31 cellular contexts compared by ENCODE assay signal in the genomic region with DNA sequence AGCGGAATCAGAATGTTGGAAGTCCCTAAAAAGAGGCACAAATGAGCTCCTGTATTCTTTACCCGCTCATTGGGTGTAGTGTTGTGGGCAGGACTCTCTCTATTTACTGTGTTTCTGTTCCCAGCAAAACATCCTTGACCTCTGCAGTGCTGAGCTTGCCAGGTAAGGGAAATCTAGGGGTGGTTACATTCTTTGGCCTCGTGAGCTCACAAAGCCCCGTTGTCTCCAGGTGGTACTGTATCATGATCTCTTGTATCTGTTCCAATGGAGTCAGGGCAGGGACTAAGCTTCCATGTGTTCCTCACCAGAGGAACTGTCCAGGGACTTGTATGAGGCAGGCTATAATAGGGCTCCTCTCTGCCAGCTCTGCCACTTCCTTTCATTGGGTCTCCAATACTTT. TPM values are rescaled to one million over a fixed set of nuclear protein-coding genes. Genes with fewer than 3 reads are reported as not detected.
DNase-seq lines count a peak whose midpoint lies in the region; ATAC-seq, FAIRE-seq and TF ChIP-seq lines count a peak whose summit lies in the region.
"Had no signal": no experiment of that assay in that cellular context is flagged by ENCODE, and none has a peak within 500 bp of the region (broad histone marks: within the 10 kb centered on the region; RNA-seq: fewer than 3 reads in every experiment).

No MANE protein-coding gene starts in this region.

- BruUV-seq in HepG2 (replicated peaks; lab: Mats Ljungman, UMichigan) = no TSS peak

- DNase-seq in GM23338 (ENCODE audit: low spot score) = peak; percentile 9
- no peak for DNase-seq in WTC11 (ENCODE audit: low spot score)
- peak; percentile 42 for DNase-seq in HepG2 (ENCODE audit: low spot score)
- no peak for DNase-seq in esophagus muscularis mucosa (ENCODE audit: extremely low spot score)
- DNase-seq in gastrocnemius medialis = no peak
- no peak for DNase-seq in activated effector memory CD4-positive, alpha-beta T cell treated with Interleukin-2 at 50 U/mL for 16 hours
- no peak for DNase-seq in NCI-H1092 (lab: John Stamatoyannopoulos, UW)
- DNase-seq: 8988T; ACHN; BE2C; C1 segment of cervical spinal cord; CD4-positive, alpha-beta memory T cell; CD4-positive, CD25-positive, alpha-beta regulatory T cell; CD8-positive, alpha-beta memory T cell; COR-L47; DMS 273 treated with DMSO at 0.1 percent for 48 hours; DMS153; DMS79; DND-41; EL; GDM1 had no signal

- H3K36me3 ChIP-seq in GM23338 (ENCODE audit: insufficient read depth) = no peaks in the 10 kb centered on the region
- no peaks in the 10 kb centered on the region for H3K36me3 ChIP-seq in HUES48 (ENCODE audit: control insufficient read depth, insufficient read depth, low read length)
- no peaks in the 10 kb centered on the region for H3K36me3 ChIP-seq in HepG2 (replicated peaks in 1 of 2; ENCODE audit: control insufficient read depth in 1 of 2, insufficient read depth in 2 of 2, low read length in 2 of 2)
- H3K36me3 ChIP-seq in esophagus muscularis mucosa = no peaks in the 10 kb centered on the region
- no peaks in the 10 kb centered on the region for H3K36me3 ChIP-seq in gastrocnemius medialis
- H3K36me3 ChIP-seq: BE2C, BLaER1 had no signal

- H3K27me3 Mint-ChIP-seq in GM23338 (ENCODE audit: insufficient read depth, low read depth, poor library complexity) = peaks cover 3% of the 10 kb centered on the region
- peaks cover 21% of the 10 kb centered on the region for H3K27me3 Mint-ChIP-seq in WTC11 (ENCODE audit: low read depth)

- in situ Hi-C loops in HepG2 (cut with HindIII; ENCODE audit: extremely low pct_ligation_motif_present, low pct_unique_long_range_greater_than_20kb) = no loop called here
- in situ Hi-C loops in gastrocnemius medialis (cut with MboI; ENCODE audit: low sequenced_read_pairs in 4 of 4) = no loop called here

- TF ChIP-seq EP300 in HepG2 (IDR thresholded peaks at IDR 0.05; ENCODE audit: low read depth in 2 of 2, low read length in 2 of 2) (no peak), HepG2 (CRISPR knock-in tag; IDR thresholded peaks at IDR 0.05; ENCODE audit: borderline replicate concordance) (no peak), esophagus muscularis mucosa (IDR thresholded peaks at IDR 0.05) (no peak)

- H3K27me3 ChIP-seq in GM23338 (ENCODE audit: insufficient read depth) = peaks cover 11% of the 10 kb centered on the region; the same call in 1 of the 2 replicates
- H3K27me3 ChIP-seq in HUES48 (ENCODE audit: control insufficient read depth, insufficient read depth, low read length) = peaks cover 6% of the 10 kb centered on the region
- H3K27me3 ChIP-seq in HepG2 (ENCODE audit: control insufficient read depth in 1 of 2, insufficient read depth in 2 of 2, low read length in 2 of 2) = no peaks in the 10 kb centered on the region
- peaks cover 0 to 4% (median 0%) of the 10 kb centered on the region in 4 donors for H3K27me3 ChIP-seq in esophagus muscularis mucosa
- H3K27me3 ChIP-seq in gastrocnemius medialis = peaks cover 0 to 3% (median 0%) of the 10 kb centered on the region in 3 donors
- H3K27me3 ChIP-seq: BE2C, BLaER1 had no signal

- H4K20me1 ChIP-seq in GM23338 (replicated peaks; ENCODE audit: insufficient read depth) (no peaks in the 10 kb centered on the region), HepG2 (ENCODE audit: insufficient read depth, low read length) (no peaks in the 10 kb centered on the region)
- H4K20me1 ChIP-seq: BLaER1 had no signal

- H3K36me3 Mint-ChIP-seq in GM23338 (ENCODE audit: low read depth) (no peaks in the 10 kb centered on the region), WTC11 (no peaks in the 10 kb centered on the region)
- H3K36me3 Mint-ChIP-seq: CD14-positive monocyte; CD4-positive, alpha-beta memory T cell; CD4-positive, CD25-positive, alpha-beta regulatory T cell; CD8-positive, alpha-beta memory T cell had no signal

- no peak for TF ChIP-seq POLR2A in HepG2 (IDR thresholded peaks at IDR 0.05; ENCODE audit: insufficient read depth in 1 of 2, low read depth in 2 of 2, low read length in 2 of 2)
- TF ChIP-seq POLR2A in esophagus muscularis mucosa (IDR thresholded peaks at IDR 0.05; ENCODE audit: low read depth) = no peak
- TF ChIP-seq POLR2A in gastrocnemius medialis (IDR thresholded peaks at IDR 0.05) = no peak

- H3K4me1 ChIP-seq in GM23338 (ENCODE audit: insufficient read depth) (peaks cover 8% of the 10 kb centered on the region), HUES48 (ENCODE audit: control insufficient read depth, insufficient read depth, low read length) (peaks cover 6% of the 10 kb centered on the region; the same call in 1 of the 2 replicates), HepG2 (ENCODE audit: insufficient read depth, low read length) (peaks cover 8% of the 10 kb centered on the region), esophagus muscularis mucosa (peaks cover 0 to 7% (median 5%) of the 10 kb centered on the region in 4 donors), gastrocnemius medialis (no peaks in the 10 kb centered on the region)
- H3K4me1 ChIP-seq: BE2C had no signal

- no peaks in the 10 kb centered on the region for H3F3A ChIP-seq in GM23338 (replicated peaks; ENCODE audit: low read depth)

- CTCF ChIA-PET in WTC11 (lab: Charles Lee) = interaction anchor here (0.6 to 4.7 kb wide), 12 partner anchors 9 to 457 kb away, joined by 3 to 25 read pairs (median 4); no protein-coding TSS in a partner anchor
- CTCF ChIA-PET in HepG2 (lab: Yijun Ruan, JAX; ENCODE audit: low intra/inter-chr PET ratio, low total read pairs) = no interaction called here

- H2AFZ ChIP-seq in GM23338 = 0 out of 2 replicates have a peak overlapping the region, but pooled peaks have one; percentile 48
- H2AFZ ChIP-seq in HepG2 (ENCODE audit: low read length) = peak overlapping the region; percentile 15

- H3K79me2 ChIP-seq in GM23338 (replicated peaks; ENCODE audit: insufficient read depth) (no peaks in the 10 kb centered on the region), HepG2 (ENCODE audit: insufficient read depth, low read length) (no peaks in the 10 kb centered on the region)

- H3K4me3 Mint-ChIP-seq in GM23338 = no peak overlapping the region
- H3K4me3 Mint-ChIP-seq in WTC11 = no peak overlapping the region
- H3K4me3 Mint-ChIP-seq: CD4-positive, alpha-beta memory T cell; CD4-positive, CD25-positive, alpha-beta regulatory T cell; CD8-positive, alpha-beta memory T cell had no signal

- no peak for TF ChIP-seq RAD21 in HepG2 (CRISPR knock-in tag; IDR thresholded peaks at IDR 0.05)

- H3K27ac Mint-ChIP-seq in GM23338 = no peak overlapping the region
- H3K27ac Mint-ChIP-seq in WTC11 = no peak overlapping the region
- H3K27ac Mint-ChIP-seq: CD14-positive monocyte; CD4-positive, alpha-beta memory T cell; CD4-positive, CD25-positive, alpha-beta regulatory T cell had no signal

- no peaks in the 10 kb centered on the region for H3K9me3 ChIP-seq in HUES48 (ENCODE audit: control insufficient read depth, insufficient read depth, low read length)
- no peaks in the 10 kb centered on the region for H3K9me3 ChIP-seq in HepG2 (ENCODE audit: low read length)
- H3K9me3 ChIP-seq in esophagus muscularis mucosa = no peaks in the 10 kb centered on the region
- H3K9me3 ChIP-seq in gastrocnemius medialis = no peaks in the 10 kb centered on the region
- H3K9me3 ChIP-seq: BE2C, BLaER1 had no signal

- H3K4me3 ChIP-seq in GM23338 = no peak overlapping the region
- H3K4me3 ChIP-seq in HUES48 (ENCODE audit: low read depth, low read length) = no peak overlapping the region
- no peak overlapping the region for H3K4me3 ChIP-seq in HepG2 (replicated peaks in 1 of 3; ENCODE audit: insufficient read depth in 1 of 3, low read depth in 2 of 3, low read length in 3 of 3)
- H3K4me3 ChIP-seq in esophagus muscularis mucosa = no peak overlapping the region
- no peak overlapping the region for H3K4me3 ChIP-seq in gastrocnemius medialis
- H3K4me3 ChIP-seq: BLaER1, GM12878 had no signal

- POLR2A ChIA-PET in WTC11 (lab: Charles Lee) (no interaction called here), HepG2 (lab: Yijun Ruan, JAX) (no interaction called here)

- H3K4me2 ChIP-seq in GM23338 (0 out of 2 replicates have a peak overlapping the region, but pooled peaks have one; percentile 64), HepG2 (ENCODE audit: low read depth, low read length) (no peak overlapping the region)

- H3K9me3 Mint-ChIP-seq in GM23338 (no peaks in the 10 kb centered on the region), WTC11 (no peaks in the 10 kb centered on the region)
- H3K9me3 Mint-ChIP-seq: CD4-positive, CD25-positive, alpha-beta regulatory T cell; CD8-positive, alpha-beta memory T cell had no signal

- peak; percentile 56 for ATAC-seq in GM23338
- peak; percentile 35 for ATAC-seq in WTC11
- ATAC-seq in HepG2 = peak; percentile 79
- no peak for ATAC-seq in gastrocnemius medialis

- peaks cover 18% of the 10 kb centered on the region for H3K4me1 Mint-ChIP-seq in GM23338
- H3K4me1 Mint-ChIP-seq in WTC11 = peaks cover 17% of the 10 kb centered on the region

- H3K9me2 ChIP-seq in GM23338 (ENCODE audit: insufficient read depth) = no peaks in the 10 kb centered on the region

- TF ChIP-seq CTCF in GM23338 (conservative IDR thresholded peaks at IDR 0.05; ENCODE audit: low read depth in 2 of 2) (no peak), WTC11 (IDR thresholded peaks at IDR 0.05) (no peak), HepG2 (CRISPR knock-in tag; IDR thresholded peaks at IDR 0.05) (no peak), esophagus muscularis mucosa (IDR thresholded peaks at IDR 0.05) (no peak), gastrocnemius medialis (IDR thresholded peaks at IDR 0.05 in 4 of 5, conservative IDR thresholded peaks at IDR 0.05 in 1 of 5) (no peak)

- WGBS in HepG2 (ENCODE audit: low lambda C conversion rate) = 0% methylated on average over 4 of the region's 4 CpGs
- 68% methylated on average over 4 of the region's 4 CpGs for WGBS in esophagus muscularis mucosa

- intact Hi-C loops in HepG2 (cut with micrococcal nuclease; ENCODE audit: unreplicated experiment) = loop anchor here (5.0 kb wide), 1 partner anchor 146 kb away; no protein-coding TSS in a partner anchor
- intact Hi-C loops in esophagus muscularis mucosa (cut with DNase I) = no loop called here
- intact Hi-C loops in gastrocnemius medialis (cut with DNase I; ENCODE audit: low total_unique reads) = no loop called here

- H3K27ac ChIP-seq in GM23338 (ENCODE audit: low read depth) = no peak overlapping the region
- peak overlapping the region; percentile 22 for H3K27ac ChIP-seq in HUES48 (ENCODE audit: low read depth, low read length)
- no peak overlapping the region for H3K27ac ChIP-seq in HepG2 (ENCODE audit: extremely low read length, insufficient read depth, low read length)
- H3K27ac ChIP-seq in esophagus muscularis mucosa (replicated peaks in 1 of 4) = no peak overlapping the region
- no peak overlapping the region for H3K27ac ChIP-seq in gastrocnemius medialis

- H3K9ac ChIP-seq in HUES48 (ENCODE audit: low read depth, low read length) (no peak overlapping the region), HepG2 (ENCODE audit: insufficient read depth, low read depth, low read length) (no peak overlapping the region)
- H3K9ac ChIP-seq: BLaER1 had no signal

- FAIRE-seq in HepG2 (lab: Jason Lieb, UNC) = no peak
- FAIRE-seq: A204.1, GM12878, GM18507 had no signal

RNA-seq across cellular contexts. Expression of a gene that starts 11.8 kb away (rescaled TPM):
- not detected in 2 replicates for total RNA-seq in GM23338 (2014; rRNA removed; shearing (Covaris generic))
- polyA plus RNA-seq in GM23338 (2016; fragmentation: Nextera tagmentation; extraction: Ambion mirVana) = not detected in 2 replicates
- not detected in 3 replicates for total RNA-seq in WTC11 (2021)
- not detected in 2 replicates for total RNA-seq in HepG2 (2016; rRNA removed; fragmentation: Illumina TruSeq; extraction: Trizol)
- not detected in 2 replicates for total RNA-seq in HepG2 (2016; cell fraction: cytosol; rRNA removed; fragmentation: Illumina TruSeq; extraction: Trizol; ENCODE audit: low read depth)
- not detected in 2 replicates for total RNA-seq in HepG2 (2016; cell fraction: insoluble cytoplasmic fraction; rRNA removed; fragmentation: Illumina TruSeq; extraction: Trizol)
- total RNA-seq in HepG2 (2016; cell fraction: membrane; rRNA removed; fragmentation: Illumina TruSeq; extraction: Trizol) = not detected in 2 replicates
- total RNA-seq in HepG2 (2016; cell fraction: nucleus; rRNA removed; fragmentation: Illumina TruSeq; extraction: Trizol) = not detected in 2 replicates
- polyA plus RNA-seq in HepG2 (2011; rRNA removed) = not detected in 2 replicates
- polyA plus RNA-seq in HepG2 (2011; cell fraction: cytosol; rRNA removed) = not detected in 2 replicates
- polyA plus RNA-seq in HepG2 (2011; cell fraction: nucleus; rRNA removed) = not detected in 2 replicates
- polyA plus RNA-seq in HepG2 (2012) = not detected in 2 replicates
- polyA plus RNA-seq in HepG2 (2016; cell fraction: cytosol; fragmentation: Illumina TruSeq; extraction: Trizol; ENCODE audit: low read depth) = not detected in 2 replicates
- not detected in 2 replicates for polyA plus RNA-seq in HepG2 (2016; cell fraction: insoluble cytoplasmic fraction; fragmentation: Illumina TruSeq; extraction: Trizol; ENCODE audit: low read depth)
- polyA plus RNA-seq in HepG2 (2016; cell fraction: membrane; fragmentation: Illumina TruSeq; extraction: Trizol; ENCODE audit: low read depth) = not detected in 2 replicates
- polyA plus RNA-seq in HepG2 (2016; cell fraction: nucleus; fragmentation: Illumina TruSeq; extraction: Trizol; ENCODE audit: insufficient read depth, low read depth) = not detected in 2 replicates
- not detected in 2 replicates for polyA minus RNA-seq in HepG2 (2011; rRNA and poly(A)+ RNA removed; ENCODE audit: low replicate concordance)
- polyA minus RNA-seq in HepG2 (2011; cell fraction: cytosol; rRNA and poly(A)+ RNA removed) = not detected in 2 replicates
- polyA minus RNA-seq in HepG2 (2011; cell fraction: nucleus; rRNA and poly(A)+ RNA removed) = not detected in 2 replicates
- total RNA-seq in esophagus muscularis mucosa = not detected
- total RNA-seq in gastrocnemius medialis = not detected
- total RNA-seq: A673; CD4-positive, alpha-beta memory T cell; CD4-positive, CD25-positive, alpha-beta regulatory T cell; CD8-positive, alpha-beta memory T cell; Daoy; G401; GM12878 had no signal
- polyA plus RNA-seq: AG04450; CD14-positive monocyte; CD4-positive, alpha-beta memory T cell; CD4-positive, CD25-positive, alpha-beta regulatory T cell; CD8-positive, alpha-beta memory T cell; GM12878 had no signal

RNA-seq across cellular contexts. Expression of a gene that starts 23.6 kb away (rescaled TPM):
- total RNA-seq in GM23338 (2014; rRNA removed; shearing (Covaris generic)) = not detected in 2 replicates
- polyA plus RNA-seq in GM23338 (2016; fragmentation: Nextera tagmentation; extraction: Ambion mirVana) (not detected in 2 replicates), HepG2 (2011; rRNA removed) (not detected in 2 replicates)
- total RNA-seq in WTC11 (2021) (not detected in 3 replicates), HepG2 (2016; rRNA removed; fragmentation: Illumina TruSeq; extraction: Trizol) (not detected in 2 replicates), esophagus muscularis mucosa (not detected), gastrocnemius medialis (not detected)
- not detected in 2 replicates for total RNA-seq in HepG2 (2016; cell fraction: cytosol; rRNA removed; fragmentation: Illumina TruSeq; extraction: Trizol; ENCODE audit: low read depth)
- not detected in 2 replicates for total RNA-seq in HepG2 (2016; cell fraction: insoluble cytoplasmic fraction; rRNA removed; fragmentation: Illumina TruSeq; extraction: Trizol)
- total RNA-seq in HepG2 (2016; cell fraction: membrane; rRNA removed; fragmentation: Illumina TruSeq; extraction: Trizol) = not detected in 2 replicates
- not detected in 2 replicates for total RNA-seq in HepG2 (2016; cell fraction: nucleus; rRNA removed; fragmentation: Illumina TruSeq; extraction: Trizol)
- not detected in 2 replicates for polyA plus RNA-seq in HepG2 (2011; cell fraction: cytosol; rRNA removed)
- not detected in 2 replicates for polyA plus RNA-seq in HepG2 (2011; cell fraction: nucleus; rRNA removed)
- polyA plus RNA-seq in HepG2 (2012) = not detected in 2 replicates
- not detected in 2 replicates for polyA plus RNA-seq in HepG2 (2016; cell fraction: cytosol; fragmentation: Illumina TruSeq; extraction: Trizol; ENCODE audit: low read depth)
- not detected in 2 replicates for polyA plus RNA-seq in HepG2 (2016; cell fraction: insoluble cytoplasmic fraction; fragmentation: Illumina TruSeq; extraction: Trizol; ENCODE audit: low read depth)
- not detected in 2 replicates for polyA plus RNA-seq in HepG2 (2016; cell fraction: membrane; fragmentation: Illumina TruSeq; extraction: Trizol; ENCODE audit: low read depth)
- not detected in 2 replicates for polyA plus RNA-seq in HepG2 (2016; cell fraction: nucleus; fragmentation: Illumina TruSeq; extraction: Trizol; ENCODE audit: insufficient read depth, low read depth)
- not detected in 2 replicates for polyA minus RNA-seq in HepG2 (2011; rRNA and poly(A)+ RNA removed; ENCODE audit: low replicate concordance)
- not detected in 2 replicates for polyA minus RNA-seq in HepG2 (2011; cell fraction: cytosol; rRNA and poly(A)+ RNA removed)
- polyA minus RNA-seq in HepG2 (2011; cell fraction: nucleus; rRNA and poly(A)+ RNA removed) = not detected in 2 replicates
- total RNA-seq: A673; CD4-positive, alpha-beta memory T cell; CD4-positive, CD25-positive, alpha-beta regulatory T cell; CD8-positive, alpha-beta memory T cell; Daoy; G401; GM12878 had no signal
- polyA plus RNA-seq: AG04450; CD14-positive monocyte; CD4-positive, alpha-beta memory T cell; CD4-positive, CD25-positive, alpha-beta regulatory T cell; CD8-positive, alpha-beta memory T cell; GM12878 had no signal

RNA-seq across cellular contexts. Expression of a gene that starts 34.5 kb away (rescaled TPM):
- not detected in 2 replicates for total RNA-seq in GM23338 (2014; rRNA removed; shearing (Covaris generic))
- not detected in 2 replicates for polyA plus RNA-seq in GM23338 (2016; fragmentation: Nextera tagmentation; extraction: Ambion mirVana)
- not detected in 3 replicates for total RNA-seq in WTC11 (2021)
- total RNA-seq in HepG2 (2016; rRNA removed; fragmentation: Illumina TruSeq; extraction: Trizol) = not detected in 2 replicates
- total RNA-seq in HepG2 (2016; cell fraction: cytosol; rRNA removed; fragmentation: Illumina TruSeq; extraction: Trizol; ENCODE audit: low read depth) = not detected in 2 replicates
- not detected in 2 replicates for total RNA-seq in HepG2 (2016; cell fraction: insoluble cytoplasmic fraction; rRNA removed; fragmentation: Illumina TruSeq; extraction: Trizol)
- total RNA-seq in HepG2 (2016; cell fraction: membrane; rRNA removed; fragmentation: Illumina TruSeq; extraction: Trizol) = not detected in 2 replicates
- total RNA-seq in HepG2 (2016; cell fraction: nucleus; rRNA removed; fragmentation: Illumina TruSeq; extraction: Trizol) = not detected in 2 replicates
- polyA plus RNA-seq in HepG2 (2011; rRNA removed) = not detected in 2 replicates
- polyA plus RNA-seq in HepG2 (2011; cell fraction: cytosol; rRNA removed) = not detected in 2 replicates
- polyA plus RNA-seq in HepG2 (2011; cell fraction: nucleus; rRNA removed) = not detected in 2 replicates
- not detected in 2 replicates for polyA plus RNA-seq in HepG2 (2012)
- polyA plus RNA-seq in HepG2 (2016; cell fraction: cytosol; fragmentation: Illumina TruSeq; extraction: Trizol; ENCODE audit: low read depth) = not detected in 2 replicates
- polyA plus RNA-seq in HepG2 (2016; cell fraction: insoluble cytoplasmic fraction; fragmentation: Illumina TruSeq; extraction: Trizol; ENCODE audit: low read depth) = not detected in 2 replicates
- polyA plus RNA-seq in HepG2 (2016; cell fraction: membrane; fragmentation: Illumina TruSeq; extraction: Trizol; ENCODE audit: low read depth) = not detected in 2 replicates
- not detected in 2 replicates for polyA plus RNA-seq in HepG2 (2016; cell fraction: nucleus; fragmentation: Illumina TruSeq; extraction: Trizol; ENCODE audit: insufficient read depth, low read depth)
- polyA minus RNA-seq in HepG2 (2011; rRNA and poly(A)+ RNA removed; ENCODE audit: low replicate concordance) = not detected in 2 replicates
- not detected in 2 replicates for polyA minus RNA-seq in HepG2 (2011; cell fraction: cytosol; rRNA and poly(A)+ RNA removed)
- not detected in 2 replicates for polyA minus RNA-seq in HepG2 (2011; cell fraction: nucleus; rRNA and poly(A)+ RNA removed)
- total RNA-seq in esophagus muscularis mucosa = not detected
- total RNA-seq in gastrocnemius medialis = not detected
- total RNA-seq: A673; CD4-positive, alpha-beta memory T cell; CD4-positive, CD25-positive, alpha-beta regulatory T cell; CD8-positive, alpha-beta memory T cell; Daoy; G401; GM12878 had no signal
- polyA plus RNA-seq: AG04450; CD14-positive monocyte; CD4-positive, alpha-beta memory T cell; CD4-positive, CD25-positive, alpha-beta regulatory T cell; CD8-positive, alpha-beta memory T cell; GM12878 had no signal

RNA-seq across cellular contexts. Expression of a gene that starts 44.7 kb away (rescaled TPM):
- not detected in 2 replicates for total RNA-seq in GM23338 (2014; rRNA removed; shearing (Covaris generic))
- not detected in 2 replicates for polyA plus RNA-seq in GM23338 (2016; fragmentation: Nextera tagmentation; extraction: Ambion mirVana)
- not detected in 3 replicates for total RNA-seq in WTC11 (2021)
- total RNA-seq in HepG2 (2016; rRNA removed; fragmentation: Illumina TruSeq; extraction: Trizol) = not detected in 2 replicates
- total RNA-seq in HepG2 (2016; cell fraction: cytosol; rRNA removed; fragmentation: Illumina TruSeq; extraction: Trizol; ENCODE audit: low read depth) = not detected in 2 replicates
- total RNA-seq in HepG2 (2016; cell fraction: insoluble cytoplasmic fraction; rRNA removed; fragmentation: Illumina TruSeq; extraction: Trizol) = not detected in 2 replicates
- total RNA-seq in HepG2 (2016; cell fraction: membrane; rRNA removed; fragmentation: Illumina TruSeq; extraction: Trizol) = not detected in 2 replicates
- not detected in 2 replicates for total RNA-seq in HepG2 (2016; cell fraction: nucleus; rRNA removed; fragmentation: Illumina TruSeq; extraction: Trizol)
- not detected in 2 replicates for polyA plus RNA-seq in HepG2 (2011; rRNA removed)
- polyA plus RNA-seq in HepG2 (2011; cell fraction: cytosol; rRNA removed) = not detected in 2 replicates
- not detected in 2 replicates for polyA plus RNA-seq in HepG2 (2011; cell fraction: nucleus; rRNA removed)
- polyA plus RNA-seq in HepG2 (2012) = not detected in 2 replicates
- not detected in 2 replicates for polyA plus RNA-seq in HepG2 (2016; cell fraction: cytosol; fragmentation: Illumina TruSeq; extraction: Trizol; ENCODE audit: low read depth)
- not detected in 2 replicates for polyA plus RNA-seq in HepG2 (2016; cell fraction: insoluble cytoplasmic fraction; fragmentation: Illumina TruSeq; extraction: Trizol; ENCODE audit: low read depth)
- polyA plus RNA-seq in HepG2 (2016; cell fraction: membrane; fragmentation: Illumina TruSeq; extraction: Trizol; ENCODE audit: low read depth) = not detected in 2 replicates
- not detected in 2 replicates for polyA plus RNA-seq in HepG2 (2016; cell fraction: nucleus; fragmentation: Illumina TruSeq; extraction: Trizol; ENCODE audit: insufficient read depth, low read depth)
- not detected in 2 replicates for polyA minus RNA-seq in HepG2 (2011; rRNA and poly(A)+ RNA removed; ENCODE audit: low replicate concordance)
- not detected in 2 replicates for polyA minus RNA-seq in HepG2 (2011; cell fraction: cytosol; rRNA and poly(A)+ RNA removed)
- polyA minus RNA-seq in HepG2 (2011; cell fraction: nucleus; rRNA and poly(A)+ RNA removed) = not detected in 2 replicates
- total RNA-seq in esophagus muscularis mucosa = not detected
- not detected for total RNA-seq in gastrocnemius medialis
- total RNA-seq: A673; CD4-positive, alpha-beta memory T cell; CD4-positive, CD25-positive, alpha-beta regulatory T cell; CD8-positive, alpha-beta memory T cell; Daoy; G401; GM12878 had no signal
- polyA plus RNA-seq: AG04450; CD14-positive monocyte; CD4-positive, alpha-beta memory T cell; CD4-positive, CD25-positive, alpha-beta regulatory T cell; CD8-positive, alpha-beta memory T cell; GM12878 had no signal

RNA-seq across cellular contexts. Expression of a gene that starts 49.6 kb away (rescaled TPM):
- total RNA-seq in GM23338 (2014; rRNA removed; shearing (Covaris generic)) = not detected in 2 replicates
- polyA plus RNA-seq in GM23338 (2016; fragmentation: Nextera tagmentation; extraction: Ambion mirVana) (not detected in 2 replicates), HepG2 (2011; rRNA removed) (not detected in 2 replicates)
- total RNA-seq in WTC11 (2021) (not detected in 3 replicates), HepG2 (2016; rRNA removed; fragmentation: Illumina TruSeq; extraction: Trizol) (not detected in 2 replicates), esophagus muscularis mucosa (not detected), gastrocnemius medialis (not detected)
- not detected in 2 replicates for total RNA-seq in HepG2 (2016; cell fraction: cytosol; rRNA removed; fragmentation: Illumina TruSeq; extraction: Trizol; ENCODE audit: low read depth)
- not detected in 2 replicates for total RNA-seq in HepG2 (2016; cell fraction: insoluble cytoplasmic fraction; rRNA removed; fragmentation: Illumina TruSeq; extraction: Trizol)
- total RNA-seq in HepG2 (2016; cell fraction: membrane; rRNA removed; fragmentation: Illumina TruSeq; extraction: Trizol) = not detected in 2 replicates
- total RNA-seq in HepG2 (2016; cell fraction: nucleus; rRNA removed; fragmentation: Illumina TruSeq; extraction: Trizol) = not detected in 2 replicates
- polyA plus RNA-seq in HepG2 (2011; cell fraction: cytosol; rRNA removed) = not detected in 2 replicates
- polyA plus RNA-seq in HepG2 (2011; cell fraction: nucleus; rRNA removed) = not detected in 2 replicates
- not detected in 2 replicates for polyA plus RNA-seq in HepG2 (2012)
- polyA plus RNA-seq in HepG2 (2016; cell fraction: cytosol; fragmentation: Illumina TruSeq; extraction: Trizol; ENCODE audit: low read depth) = not detected in 2 replicates
- not detected in 2 replicates for polyA plus RNA-seq in HepG2 (2016; cell fraction: insoluble cytoplasmic fraction; fragmentation: Illumina TruSeq; extraction: Trizol; ENCODE audit: low read depth)
- polyA plus RNA-seq in HepG2 (2016; cell fraction: membrane; fragmentation: Illumina TruSeq; extraction: Trizol; ENCODE audit: low read depth) = not detected in 2 replicates
- polyA plus RNA-seq in HepG2 (2016; cell fraction: nucleus; fragmentation: Illumina TruSeq; extraction: Trizol; ENCODE audit: insufficient read depth, low read depth) = not detected in 2 replicates
- polyA minus RNA-seq in HepG2 (2011; rRNA and poly(A)+ RNA removed; ENCODE audit: low replicate concordance) = not detected in 2 replicates
- not detected in 2 replicates for polyA minus RNA-seq in HepG2 (2011; cell fraction: cytosol; rRNA and poly(A)+ RNA removed)
- polyA minus RNA-seq in HepG2 (2011; cell fraction: nucleus; rRNA and poly(A)+ RNA removed) = not detected in 2 replicates
- total RNA-seq: A673; CD4-positive, alpha-beta memory T cell; CD4-positive, CD25-positive, alpha-beta regulatory T cell; CD8-positive, alpha-beta memory T cell; Daoy; G401; GM12878 had no signal
- polyA plus RNA-seq: AG04450; CD14-positive monocyte; CD4-positive, alpha-beta memory T cell; CD4-positive, CD25-positive, alpha-beta regulatory T cell; CD8-positive, alpha-beta memory T cell; GM12878 had no signal

Comparison
In these comparisons a context has a peak if more than half of its experiments do, and no peak if none do; other contexts are left out.
1. ATAC-seq: peak in GM23338 (single experiment), WTC11 (single experiment) and HepG2 (single experiment); none in gastrocnemius medialis (0 of 2).
2. DNase-seq: peak in GM23338 (single experiment) and HepG2 (single experiment); none in WTC11 (single experiment), esophagus muscularis mucosa (single experiment), gastrocnemius medialis (0 of 2), activated effector memory CD4-positive, alpha-beta T cell treated with Interleukin-2 at 50 U/mL for 16 hours (single experiment) and NCI-H1092 (single experiment).